ENCODE assay signal across 1 cellular context in the genomic region with DNA sequence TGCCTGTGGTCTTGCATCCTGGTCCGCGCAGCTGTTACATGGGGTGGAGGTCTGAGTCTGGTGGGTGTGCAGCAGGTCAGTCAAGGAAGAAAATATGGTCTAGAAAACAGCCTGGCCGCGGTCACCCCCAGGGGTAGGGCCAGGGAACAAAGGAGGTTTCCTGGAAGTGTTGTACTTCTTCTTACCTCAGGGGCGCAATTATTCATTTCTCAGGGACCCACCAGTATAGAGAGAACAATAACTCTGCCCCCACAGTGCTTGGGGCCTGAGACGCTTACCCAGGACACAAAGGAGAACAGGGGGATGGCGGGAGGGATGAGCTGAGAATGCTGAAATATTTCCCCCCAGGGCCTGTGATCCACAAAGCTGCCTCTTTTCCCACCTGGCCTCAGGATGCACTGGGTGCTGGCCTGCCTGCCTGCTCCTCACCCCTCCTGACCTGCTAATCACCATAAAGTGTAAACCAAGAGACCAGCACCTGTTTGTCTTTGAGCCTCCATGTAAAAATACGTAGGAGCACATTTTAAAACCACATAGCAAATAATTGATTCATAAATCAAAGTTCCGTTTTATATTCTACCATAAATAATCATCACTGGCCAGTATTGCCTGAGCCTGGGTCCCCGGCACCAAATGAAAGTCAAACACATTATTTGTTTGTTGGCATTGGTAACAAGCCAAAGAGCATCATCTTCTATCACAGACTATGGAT.
TF ChIP-seq lines count a peak whose summit lies in the region.

No MANE protein-coding gene starts in this region.

TF ChIP-seq in WTC11, 78 proteins besides CTCF, POLR2A, EP300 and RAD21:
- TF ChIP-seq, protein P1, sequence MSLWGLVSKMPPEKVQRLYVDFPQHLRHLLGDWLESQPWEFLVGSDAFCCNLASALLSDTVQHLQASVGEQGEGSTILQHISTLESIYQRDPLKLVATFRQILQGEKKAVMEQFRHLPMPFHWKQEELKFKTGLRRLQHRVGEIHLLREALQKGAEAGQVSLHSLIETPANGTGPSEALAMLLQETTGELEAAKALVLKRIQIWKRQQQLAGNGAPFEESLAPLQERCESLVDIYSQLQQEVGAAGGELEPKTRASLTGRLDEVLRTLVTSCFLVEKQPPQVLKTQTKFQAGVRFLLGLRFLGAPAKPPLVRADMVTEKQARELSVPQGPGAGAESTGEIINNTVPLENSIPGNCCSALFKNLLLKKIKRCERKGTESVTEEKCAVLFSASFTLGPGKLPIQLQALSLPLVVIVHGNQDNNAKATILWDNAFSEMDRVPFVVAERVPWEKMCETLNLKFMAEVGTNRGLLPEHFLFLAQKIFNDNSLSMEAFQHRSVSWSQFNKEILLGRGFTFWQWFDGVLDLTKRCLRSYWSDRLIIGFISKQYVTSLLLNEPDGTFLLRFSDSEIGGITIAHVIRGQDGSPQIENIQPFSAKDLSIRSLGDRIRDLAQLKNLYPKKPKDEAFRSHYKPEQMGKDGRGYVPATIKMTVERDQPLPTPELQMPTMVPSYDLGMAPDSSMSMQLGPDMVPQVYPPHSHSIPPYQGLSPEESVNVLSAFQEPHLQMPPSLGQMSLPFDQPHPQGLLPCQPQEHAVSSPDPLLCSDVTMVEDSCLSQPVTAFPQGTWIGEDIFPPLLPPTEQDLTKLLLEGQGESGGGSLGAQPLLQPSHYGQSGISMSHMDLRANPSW (CRISPR knock-in tag; conservative IDR thresholded peaks at IDR 0.05; ENCODE audit: low read depth), result no peak
- TF ChIP-seq NFE2L1 (CRISPR knock-in tag; IDR thresholded peaks at IDR 0.05) (no peak), ESRRA (CRISPR knock-in tag; IDR thresholded peaks at IDR 0.05; ENCODE audit: borderline replicate concordance) (no peak), CREB1 (CRISPR knock-in tag; IDR thresholded peaks at IDR 0.05) (no peak)
- TF ChIP-seq, protein P2, sequence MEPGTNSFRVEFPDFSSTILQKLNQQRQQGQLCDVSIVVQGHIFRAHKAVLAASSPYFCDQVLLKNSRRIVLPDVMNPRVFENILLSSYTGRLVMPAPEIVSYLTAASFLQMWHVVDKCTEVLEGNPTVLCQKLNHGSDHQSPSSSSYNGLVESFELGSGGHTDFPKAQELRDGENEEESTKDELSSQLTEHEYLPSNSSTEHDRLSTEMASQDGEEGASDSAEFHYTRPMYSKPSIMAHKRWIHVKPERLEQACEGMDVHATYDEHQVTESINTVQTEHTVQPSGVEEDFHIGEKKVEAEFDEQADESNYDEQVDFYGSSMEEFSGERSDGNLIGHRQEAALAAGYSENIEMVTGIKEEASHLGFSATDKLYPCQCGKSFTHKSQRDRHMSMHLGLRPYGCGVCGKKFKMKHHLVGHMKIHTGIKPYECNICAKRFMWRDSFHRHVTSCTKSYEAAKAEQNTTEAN (CRISPR knock-in tag; IDR thresholded peaks at IDR 0.05), result no peak
- TF ChIP-seq, protein P3, sequence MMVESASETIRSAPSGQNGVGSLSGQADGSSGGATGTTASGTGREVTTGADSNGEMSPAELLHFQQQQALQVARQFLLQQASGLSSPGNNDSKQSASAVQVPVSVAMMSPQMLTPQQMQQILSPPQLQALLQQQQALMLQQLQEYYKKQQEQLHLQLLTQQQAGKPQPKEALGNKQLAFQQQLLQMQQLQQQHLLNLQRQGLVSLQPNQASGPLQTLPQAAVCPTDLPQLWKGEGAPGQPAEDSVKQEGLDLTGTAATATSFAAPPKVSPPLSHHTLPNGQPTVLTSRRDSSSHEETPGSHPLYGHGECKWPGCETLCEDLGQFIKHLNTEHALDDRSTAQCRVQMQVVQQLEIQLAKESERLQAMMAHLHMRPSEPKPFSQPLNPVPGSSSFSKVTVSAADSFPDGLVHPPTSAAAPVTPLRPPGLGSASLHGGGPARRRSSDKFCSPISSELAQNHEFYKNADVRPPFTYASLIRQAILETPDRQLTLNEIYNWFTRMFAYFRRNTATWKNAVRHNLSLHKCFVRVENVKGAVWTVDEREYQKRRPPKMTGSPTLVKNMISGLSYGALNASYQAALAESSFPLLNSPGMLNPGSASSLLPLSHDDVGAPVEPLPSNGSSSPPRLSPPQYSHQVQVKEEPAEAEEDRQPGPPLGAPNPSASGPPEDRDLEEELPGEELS (CRISPR knock-in tag; IDR thresholded peaks at IDR 0.05), result no peak
- TF ChIP-seq, protein P4, sequence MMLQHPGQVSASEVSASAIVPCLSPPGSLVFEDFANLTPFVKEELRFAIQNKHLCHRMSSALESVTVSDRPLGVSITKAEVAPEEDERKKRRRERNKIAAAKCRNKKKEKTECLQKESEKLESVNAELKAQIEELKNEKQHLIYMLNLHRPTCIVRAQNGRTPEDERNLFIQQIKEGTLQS (CRISPR knock-in tag; conservative IDR thresholded peaks at IDR 0.05), result no peak
